16 cellular contexts compared by ENCODE assay signal in the genomic region with DNA sequence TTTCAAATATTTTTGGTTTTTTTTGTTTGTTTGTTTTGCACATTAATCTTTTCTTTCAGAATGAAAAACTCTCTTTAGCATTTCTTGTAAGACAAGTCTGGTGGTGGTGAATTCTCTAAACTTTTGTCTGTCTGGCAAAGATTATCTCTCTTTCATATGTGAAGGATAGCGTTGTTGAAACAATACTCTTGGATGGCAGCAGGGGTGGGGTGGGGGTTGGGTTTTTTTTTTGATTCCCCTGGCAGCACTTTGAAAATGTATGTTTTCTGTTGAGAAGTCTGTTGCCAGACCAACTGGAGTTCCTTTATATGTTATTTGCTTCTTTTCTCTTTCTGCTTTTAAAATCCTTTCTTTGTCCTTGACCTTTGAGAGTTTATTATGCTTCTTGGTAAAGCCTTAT.
A peak's percentile ranks its signal among the peaks of the same experiment; 100 is the strongest.
DNase-seq lines count a peak whose midpoint lies in the region; ATAC-seq and TF ChIP-seq lines count a peak whose summit lies in the region.
"Had no signal": no experiment of that assay in that cellular context is flagged by ENCODE, and none has a peak within 500 bp of the region (broad histone marks: within the 10 kb centered on the region; RNA-seq: fewer than 3 reads in every experiment).

No MANE protein-coding gene starts in this region.

- H3K9me3 Mint-ChIP-seq in activated CD4-positive, alpha-beta T cell treated with anti-CD3 and anti-CD28 coated beads for 36 hours (ENCODE audit: low read depth), result no peaks in the 10 kb centered on the region
- H3K9me3 Mint-ChIP-seq in activated B cell treated with CpG ODN at 0.5 μM for 24 hours, result peaks cover 9% of the 10 kb centered on the region
- peaks cover 0 to 12% (median 0%) of the 10 kb centered on the region in 11 donors for H3K9me3 Mint-ChIP-seq in naive thymus-derived CD4-positive, alpha-beta T cell

- H3K27me3 ChIP-seq in HUES6 (ENCODE audit: control insufficient read depth, insufficient read depth, low read length), result no peaks in the 10 kb centered on the region
- H3K27me3 ChIP-seq in naive thymus-derived CD4-positive, alpha-beta T cell (ENCODE audit: control insufficient read depth in 2 of 2, insufficient read depth in 2 of 2, low read length in 2 of 2), result no peaks in the 10 kb centered on the region
- H3K27me3 ChIP-seq: brain microvascular endothelial cell, upper lobe of left lung had no signal

- TF ChIP-seq CTCF in activated B cell treated with CpG ODN at 0.5 μM for 24 hours (IDR thresholded peaks at IDR 0.05), result no peak

- H3K9me3 ChIP-seq in HUES6 (ENCODE audit: control insufficient read depth, insufficient read depth, low read depth, low read length), result peaks cover 7% of the 10 kb centered on the region; the same call in 1 of the 2 replicates
- H3K9me3 ChIP-seq in naive thymus-derived CD4-positive, alpha-beta T cell (ENCODE audit: control insufficient read depth in 2 of 3, low read length in 3 of 3), result no peaks in the 10 kb centered on the region
- H3K9me3 ChIP-seq: mucosa of descending colon had no signal

- in situ Hi-C loops in ACHN (cut with HindIII; ENCODE audit: low pct_ligation_motif_present, low pct_unique_long_range_greater_than_20kb, low sequenced_read_pairs), result no loop called here

- CTCF ChIA-PET in activated CD4-positive, alpha-beta T cell treated with anti-CD3 and anti-CD28 coated beads for 36 hours (lab: Charles Lee), result interaction anchor here (0.7 kb wide), 1 partner anchor 23 kb away, joined by 3 read pairs; no protein-coding TSS in a partner anchor
- CTCF ChIA-PET in activated B cell treated with CpG ODN at 0.5 μM for 24 hours (lab: Charles Lee), result no interaction called here
- CTCF ChIA-PET in naive thymus-derived CD4-positive, alpha-beta T cell (lab: Charles Lee), result interaction anchor here (1.5 kb wide), 1 partner anchor 321 kb away, joined by 4 read pairs; no protein-coding TSS in a partner anchor

- H3K4me3 ChIP-seq in HUES6 (ENCODE audit: low read depth, low read length), result no peak overlapping the region
- H3K4me3 ChIP-seq in naive thymus-derived CD4-positive, alpha-beta T cell (ENCODE audit: low read length), result no peak overlapping the region
- H3K4me3 ChIP-seq: mucosa of descending colon, upper lobe of left lung had no signal

- H3K4me3 Mint-ChIP-seq in activated CD4-positive, alpha-beta T cell treated with anti-CD3 and anti-CD28 coated beads for 36 hours, result no peak overlapping the region
- H3K4me3 Mint-ChIP-seq in activated B cell treated with CpG ODN at 0.5 μM for 24 hours, result peak overlapping the region; percentile 80
- H3K4me3 Mint-ChIP-seq in naive thymus-derived CD4-positive, alpha-beta T cell, result peak overlapping the region in 9 of 10 donors; percentile 46 to 81 (median 59)

- H3K27ac ChIP-seq in HUES6 (ENCODE audit: low read depth, low read length), result 0 out of 2 replicates have a peak overlapping the region, but pooled peaks have one; percentile 9
- H3K27ac ChIP-seq in naive thymus-derived CD4-positive, alpha-beta T cell (ENCODE audit: low read depth, low read length), result no peak overlapping the region
- H3K27ac ChIP-seq: brain microvascular endothelial cell, upper lobe of left lung had no signal

- no peak overlapping the region for H3K9ac ChIP-seq in HUES6 (ENCODE audit: low read length)

- no peak for ATAC-seq in activated CD4-positive, alpha-beta T cell treated with anti-CD3 and anti-CD28 coated beads for 36 hours
- ATAC-seq in activated B cell treated with CpG ODN at 0.5 μM for 24 hours (ENCODE audit: low read depth) (no peak), GM18498 (IDR thresholded peaks at IDR 0.05; ENCODE audit: unreplicated experiment) (no peak)
- no peak for ATAC-seq in naive thymus-derived CD4-positive, alpha-beta T cell
- ATAC-seq: mucosa of descending colon had no signal

- H3K4me1 ChIP-seq in HUES6 (ENCODE audit: control insufficient read depth, insufficient read depth, low read length), result peaks cover 30% of the 10 kb centered on the region; the same call in 1 of the 2 replicates
- peaks cover 22 to 23% of the 10 kb centered on the region in 2 donors for H3K4me1 ChIP-seq in naive thymus-derived CD4-positive, alpha-beta T cell (ENCODE audit: control insufficient read depth in 2 of 2, insufficient read depth in 2 of 2, low read length in 2 of 2)
- H3K4me1 ChIP-seq: upper lobe of left lung had no signal

- no peaks in the 10 kb centered on the region for H3K36me3 ChIP-seq in HUES6 (ENCODE audit: control insufficient read depth, insufficient read depth, low read length)
- H3K36me3 ChIP-seq in naive thymus-derived CD4-positive, alpha-beta T cell (ENCODE audit: control insufficient read depth in 2 of 3, insufficient read depth in 3 of 3, low read length in 3 of 3), result no peaks in the 10 kb centered on the region
- H3K36me3 ChIP-seq: brain microvascular endothelial cell, upper lobe of left lung had no signal

- H3K27me3 Mint-ChIP-seq in activated CD4-positive, alpha-beta T cell treated with anti-CD3 and anti-CD28 coated beads for 36 hours, result no peaks in the 10 kb centered on the region
- no peaks in the 10 kb centered on the region for H3K27me3 Mint-ChIP-seq in activated B cell treated with CpG ODN at 0.5 μM for 24 hours
- H3K27me3 Mint-ChIP-seq in naive thymus-derived CD4-positive, alpha-beta T cell, result peaks cover 0 to 7% (median 0%) of the 10 kb centered on the region in 5 donors

- no peak for DNase-seq in activated CD4-positive, alpha-beta T cell treated with anti-CD3 and anti-CD28 coated beads for 36 hours
- no peak for DNase-seq in activated CD4-positive, alpha-beta T cell treated with anti-CD3 and anti-CD28 coated beads, Interleukin-2, amount 50 U/mL, for 1 hour
- DNase-seq in activated B cell treated with CpG ODN at 0.5 μM for 24 hours, result no peak
- no peak for DNase-seq in naive thymus-derived CD4-positive, alpha-beta T cell
- DNase-seq in ACHN, result no peak
- no peak for DNase-seq in NCI-H1930 (lab: John Stamatoyannopoulos, UW)
- DNase-seq: activated effector memory CD4-positive, alpha-beta T cell treated with anti-CD3 and anti-CD28 coated beads, Interleukin-2, amount 50 U/mL, for 16 hours; brain microvascular endothelial cell; hippocampal formation; mucosa of descending colon; NCI-H2107; NCI-H774; stimulated activated CD4-positive, alpha-beta T cell treated with anti-CD3 and anti-CD28 coated beads, Interleukin-4, amount 100 ng/mL, for 24 hours; upper lobe of left lung had no signal

- H3K27ac Mint-ChIP-seq in activated CD4-positive, alpha-beta T cell treated with anti-CD3 and anti-CD28 coated beads for 36 hours, result peak overlapping the region; percentile 74
- H3K27ac Mint-ChIP-seq in activated B cell treated with CpG ODN at 0.5 μM for 24 hours, result peak overlapping the region; percentile 96
- peak overlapping the region in 8 of 9 donors; percentile 16 to 79 (median 57) for H3K27ac Mint-ChIP-seq in naive thymus-derived CD4-positive, alpha-beta T cell

- H3K4me1 Mint-ChIP-seq in activated CD4-positive, alpha-beta T cell treated with anti-CD3 and anti-CD28 coated beads for 36 hours, result peaks cover 32% of the 10 kb centered on the region
- peaks cover 92% of the 10 kb centered on the region for H3K4me1 Mint-ChIP-seq in activated B cell treated with CpG ODN at 0.5 μM for 24 hours
- peaks cover 27 to 55% (median 36%) of the 10 kb centered on the region in 7 donors for H3K4me1 Mint-ChIP-seq in naive thymus-derived CD4-positive, alpha-beta T cell

- no peaks in the 10 kb centered on the region for H3K36me3 Mint-ChIP-seq in activated CD4-positive, alpha-beta T cell treated with anti-CD3 and anti-CD28 coated beads for 36 hours (ENCODE audit: low read depth)
- H3K36me3 Mint-ChIP-seq in activated B cell treated with CpG ODN at 0.5 μM for 24 hours (ENCODE audit: low read depth), result no peaks in the 10 kb centered on the region
- H3K36me3 Mint-ChIP-seq in naive thymus-derived CD4-positive, alpha-beta T cell, result peaks cover 0 to 14% (median 0%) of the 10 kb centered on the region in 5 donors

- POLR2A ChIA-PET in activated CD4-positive, alpha-beta T cell treated with anti-CD3 and anti-CD28 coated beads for 36 hours (lab: Charles Lee), result no interaction called here
- POLR2A ChIA-PET in activated B cell treated with CpG ODN at 0.5 μM for 24 hours (lab: Charles Lee), result interaction anchor here (0.8 kb wide), 1 partner anchor 21 kb away, joined by 3 read pairs; no protein-coding TSS in a partner anchor
- POLR2A ChIA-PET in naive thymus-derived CD4-positive, alpha-beta T cell (lab: Charles Lee), result no interaction called here

- intact Hi-C loops in activated CD4-positive, alpha-beta T cell treated with anti-CD3 and anti-CD28 coated beads for 36 hours (cut with DNase I, micrococcal nuclease), result no loop called here
- intact Hi-C loops in activated B cell treated with CpG ODN at 0.5 μM for 24 hours (cut with micrococcal nuclease), result loop anchor here (1.0 to 2.0 kb wide), 3 partner anchors 36 to 130 kb away; no protein-coding TSS in a partner anchor
- intact Hi-C loops in naive thymus-derived CD4-positive, alpha-beta T cell (cut with micrococcal nuclease), result loop anchor here (1.0 to 5.0 kb wide), 2 partner anchors 18 to 38 kb away; no protein-coding TSS in a partner anchor

Comparison
In these comparisons a context has a peak if more than half of its experiments do, and no peak if none do; other contexts are left out.
1. intact Hi-C loops: an anchor here in activated B cell treated with CpG ODN at 0.5 μM for 24 hours (1.0 to 2.0 kb wide) and naive thymus-derived CD4-positive, alpha-beta T cell (1.0 to 5.0 kb wide); none called in activated CD4-positive, alpha-beta T cell treated with anti-CD3 and anti-CD28 coated beads for 36 hours.